Comparison of ENCODE assay signal across 8 cellular contexts in the genomic region with DNA sequence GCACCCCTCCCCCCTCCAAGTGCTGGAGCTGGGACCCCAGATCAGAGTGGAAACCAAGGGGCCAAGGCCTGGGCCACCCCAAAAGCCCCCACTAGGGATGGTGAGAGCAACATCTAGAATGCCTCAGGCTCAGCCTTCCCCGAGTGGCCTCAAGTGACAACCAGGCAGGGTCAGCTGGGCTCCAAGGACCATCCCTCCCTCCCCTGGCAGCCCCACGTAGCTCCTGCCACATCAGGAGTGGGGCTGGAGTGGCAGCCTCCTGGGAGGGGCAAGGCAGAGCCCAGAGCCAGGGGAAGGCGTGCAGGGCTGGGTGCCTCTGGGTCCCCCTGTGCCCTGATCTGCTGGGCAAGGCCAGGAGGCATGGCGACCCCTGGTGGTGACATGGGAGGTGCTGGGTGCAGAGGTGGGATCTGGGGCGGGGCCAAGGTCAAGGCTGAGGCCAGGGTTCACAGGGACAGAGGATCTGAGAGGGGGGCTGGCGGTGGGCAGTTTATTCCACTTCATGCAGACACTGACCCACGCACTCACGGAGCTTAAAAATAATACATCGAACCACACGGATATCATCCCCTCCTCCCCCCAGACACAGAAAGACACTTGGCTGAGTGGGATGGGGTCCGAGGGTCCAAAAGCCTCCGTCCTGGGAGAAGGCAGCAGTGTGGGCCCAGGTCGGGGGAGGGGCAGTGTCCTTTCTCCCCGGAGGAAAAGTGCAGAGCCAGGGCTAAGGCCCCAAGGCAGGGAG. TPM values are rescaled to one million over a fixed set of nuclear protein-coding genes. Genes with fewer than 3 reads are reported as not detected.
DNase-seq lines count a peak whose midpoint lies in the region; ATAC-seq, FAIRE-seq and TF ChIP-seq lines count a peak whose summit lies in the region.

No MANE protein-coding gene starts in this region.

- TF ChIP-seq POLR2A in A549 (IDR thresholded peaks at IDR 0.05; ENCODE audit: low read length): peak; percentile 29
- TF ChIP-seq POLR2A in prostate gland (IDR thresholded peaks at IDR 0.05): no peak

- H3K4me1 ChIP-seq in A549 (peaks cover 53% of the 10 kb centered on the region), SJSA1 (replicated peaks) (no peaks in the 10 kb centered on the region), prostate gland (replicated peaks) (no peaks in the 10 kb centered on the region)

- TF ChIP-seq CTCF in A549 (IDR thresholded peaks at IDR 0.05): peak; percentile 93
- TF ChIP-seq CTCF in prostate gland (IDR thresholded peaks at IDR 0.05): peak; percentile 72 to 89 (median 79)

- CTCF ChIA-PET in A549 (lab: Yijun Ruan, JAX): interaction anchor here (0.6 to 31.5 kb wide), 36 partner anchors 10 to 523 kb away, joined by 3 to 1607 read pairs (median 4); a partner anchor contains a TSS

- peak; percentile 85 to 89 for TF ChIP-seq RAD21 in A549 (conservative IDR thresholded peaks at IDR 0.05 in 1 of 2, IDR thresholded peaks at IDR 0.05 in 1 of 2)

- POLR2A ChIA-PET in A549 (lab: Yijun Ruan, JAX): interaction anchor here (0.8 to 2.1 kb wide), 4 partner anchors 16 to 46 kb away, joined by 3 to 6 read pairs (median 3); a partner anchor contains a TSS

- peak overlapping the region; percentile 85 for H3K4me2 ChIP-seq in A549

- peak overlapping the region; percentile 49; the same call in 2 of the 3 replicates for H3K4me3 ChIP-seq in A549
- no peak overlapping the region for H3K4me3 ChIP-seq in SJSA1
- no peak overlapping the region for H3K4me3 ChIP-seq in prostate gland

- intact Hi-C loops in Right ventricle myocardium superior (cut with DNase I): loop anchor here (1.0 kb wide), 1 partner anchor 47 kb away; no protein-coding TSS in a partner anchor
- intact Hi-C loops in prostate gland (cut with DNase I): loop anchor here (1.0 kb wide), 1 partner anchor 47 kb away; no protein-coding TSS in a partner anchor

- ATAC-seq in A549 (peak; percentile 63 to 86), GM18511 (IDR thresholded peaks at IDR 0.05; ENCODE audit: unreplicated experiment) (peak; percentile 74), Right ventricle myocardium superior (ENCODE audit: poor library complexity) (peak; percentile 86), GM18861 (IDR thresholded peaks at IDR 0.05; ENCODE audit: unreplicated experiment) (no peak)

- FAIRE-seq in A549 (lab: Jason Lieb, UNC): peak; percentile 78

- no peaks in the 10 kb centered on the region for H3K27me3 ChIP-seq in SJSA1 (replicated peaks)
- H3K27me3 ChIP-seq in prostate gland (replicated peaks; ENCODE audit: insufficient read depth): no peaks in the 10 kb centered on the region

- H3K9me3 ChIP-seq in A549 (no peaks in the 10 kb centered on the region), SJSA1 (replicated peaks) (no peaks in the 10 kb centered on the region), prostate gland (no peaks in the 10 kb centered on the region)

- peak; percentile 83 to 84 for DNase-seq in A549 (ENCODE audit: low read depth in 1 of 2, low spot score in 1 of 2)
- peak; percentile 60 to 66 for DNase-seq in Kasumi-1 (lab: John Stamatoyannopoulos, UW)
- DNase-seq in SJSA1 (ENCODE audit: low read depth in 1 of 2, low spot score in 2 of 2): peak; percentile 82 to 98
- peak; percentile 95 for DNase-seq in activated gamma-delta T cell treated with Interleukin-2 at 50 U/mL for 16 hours
- DNase-seq in Right ventricle myocardium superior: peak; percentile 95
- peak; percentile 66 for DNase-seq in prostate gland (ENCODE audit: low spot score)

- TF ChIP-seq EP300 in A549 (IDR thresholded peaks at IDR 0.05): no peak

- H3K27ac ChIP-seq in A549 (peak overlapping the region; percentile 92 to 97), SJSA1 (no peak overlapping the region), prostate gland (no peak overlapping the region)

- H3K36me3 ChIP-seq in SJSA1 (peaks cover 39% of the 10 kb centered on the region), prostate gland (no peaks in the 10 kb centered on the region)

- WGBS in A549 (ENCODE audit: missing lambda C conversion rate): 22% methylated on average over 13 of the region's 14 CpGs
- 36% methylated on average over 14 of the region's 14 CpGs for WGBS in prostate gland

TF ChIP-seq in A549, 52 proteins besides CTCF, POLR2A, EP300 and RAD21 (continues in another document):
- TF ChIP-seq ZNF302 (CRISPR knock-in tag; IDR thresholded peaks at IDR 0.05) (no peak), CEBPB (IDR thresholded peaks at IDR 0.05) (no peak), HOXA7 (CRISPR knock-in tag; IDR thresholded peaks at IDR 0.05) (no peak), ESRRA (IDR thresholded peaks at IDR 0.05; ENCODE audit: borderline replicate concordance, low read length) (peak; percentile 89), JUNB (IDR thresholded peaks at IDR 0.05) (no peak), EHMT2 (IDR thresholded peaks at IDR 0.05; ENCODE audit: low read depth) (no peak), SMC3 (IDR thresholded peaks at IDR 0.05) (peak; percentile 95)
- TF ChIP-seq, protein P1, sequence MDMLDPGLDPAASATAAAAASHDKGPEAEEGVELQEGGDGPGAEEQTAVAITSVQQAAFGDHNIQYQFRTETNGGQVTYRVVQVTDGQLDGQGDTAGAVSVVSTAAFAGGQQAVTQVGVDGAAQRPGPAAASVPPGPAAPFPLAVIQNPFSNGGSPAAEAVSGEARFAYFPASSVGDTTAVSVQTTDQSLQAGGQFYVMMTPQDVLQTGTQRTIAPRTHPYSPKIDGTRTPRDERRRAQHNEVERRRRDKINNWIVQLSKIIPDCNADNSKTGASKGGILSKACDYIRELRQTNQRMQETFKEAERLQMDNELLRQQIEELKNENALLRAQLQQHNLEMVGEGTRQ (IDR thresholded peaks at IDR 0.05): no peak

RNA-seq across cellular contexts. Expression of a gene that starts 15.8 kb away (rescaled TPM):
- 25.9 and 27.7 TPM in 2 replicates for polyA plus RNA-seq in A549 (2011; rRNA removed)
- polyA plus RNA-seq in A549 (2012; cell fraction: cytosol; rRNA removed): 96.0 and 103 TPM in 2 replicates
- 153 and 200 TPM in 2 replicates for polyA plus RNA-seq in A549 (2012; cell fraction: nucleus; rRNA removed)
- 37.8 to 52.4 TPM (median 43.4 TPM) in 3 replicates for polyA plus RNA-seq in A549 (2017; fragmentation: RNase III; extraction: RNeasy Plus Mini Kit Qiagen cat#74134 plus additional on column Dnase treatment)
- polyA minus RNA-seq in A549 (2011; rRNA and poly(A)+ RNA removed): 65.8 and 67.3 TPM in 2 replicates
- 75.2 and 85.7 TPM in 2 replicates for total RNA-seq in SJSA1 (2014; rRNA removed; shearing (Covaris generic))
- total RNA-seq in Right ventricle myocardium superior: 47.4 TPM
- 100 to 1,000 TPM in 1 of 2 donors, 10 to 100 TPM in 1; 38.8 to 104 TPM for total RNA-seq in prostate gland

RNA-seq across cellular contexts. Expression of a gene that starts 22.8 kb away (rescaled TPM):
- polyA plus RNA-seq in A549 (2011; rRNA removed): 3.1 and 4.0 TPM in 2 replicates
- 9.1 and 14.1 TPM in 2 replicates for polyA plus RNA-seq in A549 (2012; cell fraction: cytosol; rRNA removed)
- polyA plus RNA-seq in A549 (2012; cell fraction: nucleus; rRNA removed): 34.5 and 48.9 TPM in 2 replicates
- 10.7 to 13.4 TPM (median 12.8 TPM) in 3 replicates for polyA plus RNA-seq in A549 (2017; fragmentation: RNase III; extraction: RNeasy Plus Mini Kit Qiagen cat#74134 plus additional on column Dnase treatment)
- 8.2 TPM in 2 replicates for polyA minus RNA-seq in A549 (2011; rRNA and poly(A)+ RNA removed)
- total RNA-seq in SJSA1 (2014; rRNA removed; shearing (Covaris generic)): 22.5 and 23.2 TPM in 2 replicates
- 11.5 TPM for total RNA-seq in Right ventricle myocardium superior
- total RNA-seq in prostate gland: 10 to 100 TPM; 38.4 to 66.1 TPM

RNA-seq across cellular contexts. Expression of a gene that starts 30.2 kb away (rescaled TPM):
- polyA plus RNA-seq in A549 (2011; rRNA removed): 6.9 and 11.1 TPM in 2 replicates
- polyA plus RNA-seq in A549 (2012; cell fraction: cytosol; rRNA removed): 5.5 and 6.4 TPM in 2 replicates
- 12.3 TPM in 2 replicates for polyA plus RNA-seq in A549 (2012; cell fraction: nucleus; rRNA removed)
- polyA plus RNA-seq in A549 (2017; fragmentation: RNase III; extraction: RNeasy Plus Mini Kit Qiagen cat#74134 plus additional on column Dnase treatment): 3.9 to 6.1 TPM (median 5.7 TPM) in 3 replicates
- 5.3 and 7.6 TPM in 2 replicates for polyA minus RNA-seq in A549 (2011; rRNA and poly(A)+ RNA removed)
- 20.6 and 30.6 TPM in 2 replicates for total RNA-seq in SJSA1 (2014; rRNA removed; shearing (Covaris generic))
- total RNA-seq in Right ventricle myocardium superior: 20.6 TPM
- total RNA-seq in prostate gland: 10 to 100 TPM; 14.1 to 32.6 TPM

RNA-seq across cellular contexts. Expression of a gene that starts 41.5 kb away (rescaled TPM):
- polyA plus RNA-seq in A549 (2011; rRNA removed) (not detected in 2 replicates), A549 (2017; fragmentation: RNase III; extraction: RNeasy Plus Mini Kit Qiagen cat#74134 plus additional on column Dnase treatment) (not detected in 3 replicates)
- not detected in 2 replicates for polyA plus RNA-seq in A549 (2012; cell fraction: cytosol; rRNA removed)
- 0.32 TPM in 1 of 2 replicates, not detected in the other for polyA plus RNA-seq in A549 (2012; cell fraction: nucleus; rRNA removed)
- not detected in 2 replicates for polyA minus RNA-seq in A549 (2011; rRNA and poly(A)+ RNA removed)
- not detected in 2 replicates for total RNA-seq in SJSA1 (2014; rRNA removed; shearing (Covaris generic))
- total RNA-seq in Right ventricle myocardium superior (not detected), prostate gland (not detected)

RNA-seq across cellular contexts. Expression of a gene that starts 49.8 kb away (rescaled TPM):
- 0.35 and 0.50 TPM in 2 replicates for polyA plus RNA-seq in A549 (2011; rRNA removed)
- polyA plus RNA-seq in A549 (2012; cell fraction: cytosol; rRNA removed): 0.26 and 0.49 TPM in 2 replicates
- polyA plus RNA-seq in A549 (2012; cell fraction: nucleus; rRNA removed): 1.3 and 1.8 TPM in 2 replicates
- polyA plus RNA-seq in A549 (2017; fragmentation: RNase III; extraction: RNeasy Plus Mini Kit Qiagen cat#74134 plus additional on column Dnase treatment): 1.0 to 1.1 TPM (median 1.0 TPM) in 3 replicates
- polyA minus RNA-seq in A549 (2011; rRNA and poly(A)+ RNA removed): 0.45 and 1.0 TPM in 2 replicates
- total RNA-seq in SJSA1 (2014; rRNA removed; shearing (Covaris generic)): 0.03 TPM in 1 of 2 replicates, not detected in the other
- 0.35 TPM for total RNA-seq in Right ventricle myocardium superior
- 10 to 100 TPM; 17.2 to 24.0 TPM for total RNA-seq in prostate gland

Comparison
In these comparisons a context has a peak if more than half of its experiments do, and no peak if none do; other contexts are left out.
1. H3K27ac ChIP-seq: peak in A549 (2 of 2); none in SJSA1 (single experiment) and prostate gland (0 of 2).
2. Peak in every context shown above with its lines, with median percentiles within 50 percentile points of each other: DNase-seq.